In the genomic region with DNA sequence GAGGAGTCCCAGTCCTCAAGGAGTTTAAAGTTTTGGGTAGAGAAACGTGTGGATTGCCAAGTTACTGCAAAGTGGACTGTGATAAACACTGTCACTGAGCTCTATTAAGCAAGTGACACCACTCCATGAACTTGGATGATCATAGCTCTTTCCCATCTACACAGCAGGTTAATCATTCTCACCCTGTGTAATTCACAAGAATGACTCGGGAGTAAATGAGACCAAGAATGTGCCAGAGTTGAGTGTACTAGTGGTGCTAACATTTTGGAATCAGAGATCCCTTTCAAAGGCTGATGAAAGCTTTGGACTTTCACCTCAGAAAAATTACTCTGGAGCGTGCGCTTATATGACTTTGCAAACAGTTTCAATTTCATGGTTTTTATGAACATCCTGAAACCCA, we compare ENCODE assay signal across 25 cellular contexts.
DNase-seq lines count a peak whose midpoint lies in the region; ATAC-seq, FAIRE-seq and TF ChIP-seq lines count a peak whose summit lies in the region.
"Had no signal": no experiment of that assay in that cellular context is flagged by ENCODE, and none has a peak within 500 bp of the region (broad histone marks: within the 10 kb centered on the region; RNA-seq: fewer than 3 reads in every experiment).

No MANE protein-coding gene starts in this region.

- H3K36me3 Mint-ChIP-seq in glutamatergic neuron (ENCODE audit: unreplicated experiment) = peaks cover 6% of the 10 kb centered on the region
- H3K36me3 Mint-ChIP-seq: naive thymus-derived CD8-positive, alpha-beta T cell had no signal

- H3K9ac ChIP-seq in MM.1S (ENCODE audit: low read length) (peak overlapping the region; percentile 39), HepG2 (ENCODE audit: insufficient read depth, low read depth, low read length) (no peak overlapping the region)

- H3K4me1 Mint-ChIP-seq in glutamatergic neuron (ENCODE audit: low read depth, unreplicated experiment) = peaks cover 50% of the 10 kb centered on the region

- H3K27ac ChIP-seq in MM.1S (ENCODE audit: low read length) (peak overlapping the region; percentile 84), HepG2 (ENCODE audit: extremely low read length, insufficient read depth, low read length) (no peak overlapping the region)
- H3K27ac ChIP-seq: brain microvascular endothelial cell, C4-2B, colonic mucosa, esophagus squamous epithelium, gastroesophageal sphincter, PC-9, sigmoid colon, suprapubic skin had no signal

- CTCF ChIA-PET in HepG2 (lab: Yijun Ruan, JAX; ENCODE audit: low intra/inter-chr PET ratio, low total read pairs) = no interaction called here

- TF ChIP-seq CTCF in MM.1S (IDR thresholded peaks at IDR 0.05; ENCODE audit: low read length) (no peak), glutamatergic neuron (IDR thresholded peaks at IDR 0.05; ENCODE audit: partially characterized antibody, unreplicated experiment) (no peak), HepG2 (CRISPR knock-in tag; IDR thresholded peaks at IDR 0.05) (no peak)

- TF ChIP-seq RAD21 in HepG2 (CRISPR knock-in tag; IDR thresholded peaks at IDR 0.05) = no peak

- no peak for TF ChIP-seq POLR2A in HepG2 (IDR thresholded peaks at IDR 0.05; ENCODE audit: insufficient read depth in 1 of 2, low read depth in 2 of 2, low read length in 2 of 2)

- no peak overlapping the region for H3K4me3 ChIP-seq in MM.1S (ENCODE audit: low read length)
- H3K4me3 ChIP-seq in HepG2 (replicated peaks in 1 of 3; ENCODE audit: insufficient read depth in 1 of 3, low read depth in 2 of 3, low read length in 3 of 3) = no peak overlapping the region
- H3K4me3 ChIP-seq: colonic mucosa, esophagus squamous epithelium, gastroesophageal sphincter, HAP-1, PC-9, sigmoid colon, suprapubic skin had no signal

- in situ Hi-C loops in ACHN (cut with HindIII; ENCODE audit: low pct_ligation_motif_present, low pct_unique_long_range_greater_than_20kb, low sequenced_read_pairs) (no loop called here), HepG2 (cut with HindIII; ENCODE audit: extremely low pct_ligation_motif_present, low pct_unique_long_range_greater_than_20kb) (loop anchor here (25.0 kb wide), 1 partner anchor 637 kb away; no protein-coding TSS in a partner anchor)

- peaks cover 19% of the 10 kb centered on the region for H3F3A ChIP-seq in MM.1S (ENCODE audit: insufficient read depth, low read length)

- no peaks in the 10 kb centered on the region for H3K9me2 ChIP-seq in MM.1S (replicated peaks; ENCODE audit: insufficient read depth, low read length)

- H3K4me1 ChIP-seq in MM.1S (ENCODE audit: low read length) (peaks cover 37% of the 10 kb centered on the region), HepG2 (ENCODE audit: insufficient read depth, low read length) (peaks cover 30% of the 10 kb centered on the region)
- H3K4me1 ChIP-seq: colonic mucosa, esophagus squamous epithelium, gastroesophageal sphincter had no signal

- DNase-seq in ACHN (peak; percentile 36), MM.1S (no peak), glutamatergic neuron (no peak), HepG2 (ENCODE audit: low spot score) (peak; percentile 17), T1000 (lab: John Stamatoyannopoulos, UW) (no peak), T-helper 1 cell (no peak), NOMO-1 (lab: John Stamatoyannopoulos, UW; ENCODE audit: unreplicated experiment in 2 of 2) (no peak), islet precursor cell (no peak)
- DNase-seq: brain microvascular endothelial cell, colonic mucosa, esophagus squamous epithelium, Kasumi-1, kidney glomerular epithelial cell, NCI-H1048, NCI-H1930, NCI-H774, PC-9, sigmoid colon had no signal

- no peak for FAIRE-seq in HepG2 (lab: Jason Lieb, UNC)

- H2AFZ ChIP-seq in MM.1S (ENCODE audit: low read length) (peak overlapping the region; percentile 31), HepG2 (ENCODE audit: low read length) (no peak overlapping the region)
- H2AFZ ChIP-seq: PC-9 had no signal

- POLR2A ChIA-PET in HepG2 (lab: Yijun Ruan, JAX) = no interaction called here

- peak overlapping the region; percentile 94 for H3K27ac Mint-ChIP-seq in glutamatergic neuron (ENCODE audit: unreplicated experiment)
- H3K27ac Mint-ChIP-seq: activated CD4-positive, alpha-beta T cell treated with anti-CD3 and anti-CD28 coated beads, Interleukin-2, amount 10 ng/mL, durations not matched to agents 24 days and 14 days had no signal

- 0% methylated on average over 4 of the region's 4 CpGs for WGBS in HepG2 (ENCODE audit: low lambda C conversion rate)

- H4K20me1 ChIP-seq in MM.1S (ENCODE audit: insufficient read depth, low read length) (no peaks in the 10 kb centered on the region), HepG2 (ENCODE audit: insufficient read depth, low read length) (no peaks in the 10 kb centered on the region)

- H3K27me3 Mint-ChIP-seq in glutamatergic neuron (ENCODE audit: unreplicated experiment) = peaks cover 13% of the 10 kb centered on the region
- H3K27me3 Mint-ChIP-seq: activated CD4-positive, alpha-beta T cell treated with anti-CD3 and anti-CD28 coated beads, Interleukin-2, amount 10 ng/mL, durations not matched to agents 24 days and 14 days; naive thymus-derived CD8-positive, alpha-beta T cell had no signal

- BruUV-seq in HepG2 (replicated peaks; lab: Mats Ljungman, UMichigan) = no TSS peak

- TF ChIP-seq EP300 in HepG2 (IDR thresholded peaks at IDR 0.05; ENCODE audit: low read depth in 2 of 2, low read length in 2 of 2) (no peak), HepG2 (CRISPR knock-in tag; IDR thresholded peaks at IDR 0.05; ENCODE audit: borderline replicate concordance) (no peak)

- H3K4me2 ChIP-seq in MM.1S (ENCODE audit: low read depth, low read length) (peak overlapping the region; percentile 63; the same call in 1 of the 2 replicates), HepG2 (ENCODE audit: low read depth, low read length) (peak overlapping the region; percentile 15; the same call in 1 of the 2 replicates)
- H3K4me2 ChIP-seq: PC-9 had no signal

- ATAC-seq in HepG2 = peak; percentile 60
- ATAC-seq: gastroesophageal sphincter had no signal

- H3K9me3 ChIP-seq in MM.1S (replicated peaks; ENCODE audit: insufficient read depth, low read length) (no peaks in the 10 kb centered on the region), HepG2 (ENCODE audit: low read length) (no peaks in the 10 kb centered on the region)
- H3K9me3 ChIP-seq: colonic mucosa, esophagus squamous epithelium, gastroesophageal sphincter, HAP-1, sigmoid colon, suprapubic skin had no signal

- intact Hi-C loops in HepG2 (cut with micrococcal nuclease; ENCODE audit: unreplicated experiment) = no loop called here

- H3K9me3 Mint-ChIP-seq in glutamatergic neuron (ENCODE audit: unreplicated experiment) = peaks cover 18% of the 10 kb centered on the region
- H3K9me3 Mint-ChIP-seq: activated CD4-positive, alpha-beta T cell treated with anti-CD3 and anti-CD28 coated beads, Interleukin-2, amount 10 ng/mL, durations not matched to agents 24 days and 14 days; naive thymus-derived CD8-positive, alpha-beta T cell; T-helper 1 cell treated with Interleukin-12 subunit alpha and Interleukin-12 subunit beta and Interleukin-4 antibody, amounts not matched to agents 30 μg/mL and 1 μg/mL, for 36 hours had no signal

- H3K79me2 ChIP-seq in MM.1S (ENCODE audit: low read length) (no peaks in the 10 kb centered on the region), HepG2 (ENCODE audit: insufficient read depth, low read length) (no peaks in the 10 kb centered on the region)

- H3K27me3 ChIP-seq in MM.1S (replicated peaks; ENCODE audit: insufficient read depth, low read length) (no peaks in the 10 kb centered on the region), HepG2 (ENCODE audit: control insufficient read depth in 1 of 2, insufficient read depth in 2 of 2, low read length in 2 of 2) (peaks cover 0 to 10% of the 10 kb centered on the region in 2 experiments; a peak in 3 of 5 replicates)
- H3K27me3 ChIP-seq: brain microvascular endothelial cell, colonic mucosa, esophagus squamous epithelium, sigmoid colon had no signal

- no peaks in the 10 kb centered on the region for H3K36me3 ChIP-seq in MM.1S (replicated peaks; ENCODE audit: insufficient read depth, low read length)
- H3K36me3 ChIP-seq in HepG2 (replicated peaks in 1 of 2; ENCODE audit: control insufficient read depth in 1 of 2, insufficient read depth in 2 of 2, low read length in 2 of 2) = no peaks in the 10 kb centered on the region
- H3K36me3 ChIP-seq: brain microvascular endothelial cell, colonic mucosa, esophagus squamous epithelium, gastroesophageal sphincter, HAP-1, sigmoid colon, suprapubic skin had no signal

- H3K4me3 Mint-ChIP-seq in glutamatergic neuron (ENCODE audit: unreplicated experiment) = peak overlapping the region; percentile 52
- H3K4me3 Mint-ChIP-seq: T-helper 1 cell treated with Interleukin-12 subunit alpha and Interleukin-12 subunit beta and Interleukin-4 antibody, amounts not matched to agents 30 μg/mL and 1 μg/mL, for 36 hours had no signal

TF ChIP-seq in HepG2, 621 proteins besides CTCF, POLR2A, EP300 and RAD21:
- TF ChIP-seq HNF4A (CRISPR knock-in tag; IDR thresholded peaks at IDR 0.05) = 0 out of 2 replicates have a peak, but pooled peaks have one; percentile 6
- TF ChIP-seq, protein P1, sequence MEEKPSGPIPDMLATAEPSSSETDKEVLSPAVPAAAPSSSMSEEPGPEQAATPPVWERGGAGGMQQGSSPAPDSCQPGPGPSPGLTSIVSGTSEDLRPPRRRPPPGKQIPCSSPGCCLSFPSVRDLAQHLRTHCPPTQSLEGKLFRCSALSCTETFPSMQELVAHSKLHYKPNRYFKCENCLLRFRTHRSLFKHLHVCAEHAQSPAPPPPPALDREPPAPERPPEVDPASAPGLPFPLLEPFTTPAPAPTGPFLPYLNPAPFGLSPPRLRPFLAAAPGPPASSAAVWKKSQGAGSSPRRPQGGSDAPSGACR (CRISPR knock-in tag; IDR thresholded peaks at IDR 0.05) = no peak
- TF ChIP-seq, protein P2, sequence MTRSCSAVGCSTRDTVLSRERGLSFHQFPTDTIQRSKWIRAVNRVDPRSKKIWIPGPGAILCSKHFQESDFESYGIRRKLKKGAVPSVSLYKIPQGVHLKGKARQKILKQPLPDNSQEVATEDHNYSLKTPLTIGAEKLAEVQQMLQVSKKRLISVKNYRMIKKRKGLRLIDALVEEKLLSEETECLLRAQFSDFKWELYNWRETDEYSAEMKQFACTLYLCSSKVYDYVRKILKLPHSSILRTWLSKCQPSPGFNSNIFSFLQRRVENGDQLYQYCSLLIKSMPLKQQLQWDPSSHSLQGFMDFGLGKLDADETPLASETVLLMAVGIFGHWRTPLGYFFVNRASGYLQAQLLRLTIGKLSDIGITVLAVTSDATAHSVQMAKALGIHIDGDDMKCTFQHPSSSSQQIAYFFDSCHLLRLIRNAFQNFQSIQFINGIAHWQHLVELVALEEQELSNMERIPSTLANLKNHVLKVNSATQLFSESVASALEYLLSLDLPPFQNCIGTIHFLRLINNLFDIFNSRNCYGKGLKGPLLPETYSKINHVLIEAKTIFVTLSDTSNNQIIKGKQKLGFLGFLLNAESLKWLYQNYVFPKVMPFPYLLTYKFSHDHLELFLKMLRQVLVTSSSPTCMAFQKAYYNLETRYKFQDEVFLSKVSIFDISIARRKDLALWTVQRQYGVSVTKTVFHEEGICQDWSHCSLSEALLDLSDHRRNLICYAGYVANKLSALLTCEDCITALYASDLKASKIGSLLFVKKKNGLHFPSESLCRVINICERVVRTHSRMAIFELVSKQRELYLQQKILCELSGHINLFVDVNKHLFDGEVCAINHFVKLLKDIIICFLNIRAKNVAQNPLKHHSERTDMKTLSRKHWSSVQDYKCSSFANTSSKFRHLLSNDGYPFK (CRISPR knock-in tag; IDR thresholded peaks at IDR 0.05; ENCODE audit: borderline replicate concordance) = no peak

Comparison
In these comparisons a context has a peak if more than half of its experiments do, and no peak if none do; other contexts are left out.
1. DNase-seq: peak in ACHN (single experiment) and HepG2 (single experiment); none in MM.1S (single experiment), glutamatergic neuron (single experiment), T1000 (single experiment), T-helper 1 cell (0 of 5), NOMO-1 (0 of 2) and islet precursor cell (single experiment).